ENCODE assay signal across 8 cellular contexts in the genomic region with DNA sequence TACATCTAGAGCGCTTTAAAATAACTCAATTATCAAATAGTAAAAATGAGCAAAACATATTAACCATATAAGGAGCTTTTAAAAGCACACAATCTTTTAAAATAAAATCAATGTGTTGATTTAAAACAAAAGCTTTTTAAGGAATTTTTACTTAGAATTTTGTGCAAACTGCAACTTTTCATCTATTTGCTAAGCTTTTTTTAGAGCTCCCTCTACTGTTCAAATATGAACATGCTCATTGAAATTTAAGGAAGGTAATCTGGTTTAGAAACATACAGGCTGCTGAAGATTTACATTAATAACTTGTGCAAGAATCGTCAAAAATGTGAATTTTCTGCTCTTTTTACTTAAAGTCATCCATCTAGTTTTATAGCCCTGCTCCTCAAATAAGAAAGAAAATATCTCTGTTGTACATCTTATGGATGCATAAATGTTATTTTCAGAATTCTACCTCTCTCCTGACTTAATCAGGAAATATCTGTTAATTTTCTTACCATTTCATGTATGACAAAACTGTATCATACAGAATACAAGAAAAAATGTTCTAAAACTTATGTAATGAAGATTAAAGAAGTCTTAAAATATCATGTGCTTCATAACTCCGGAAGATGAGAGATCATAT.
DNase-seq lines count a peak whose midpoint lies in the region; ATAC-seq and TF ChIP-seq lines count a peak whose summit lies in the region.

No MANE protein-coding gene starts in this region.

- no peaks in the 10 kb centered on the region for H3K36me3 Mint-ChIP-seq in stimulated activated naive B cell treated with anti-CD40 and anti-IgM and Interleukin-4, amounts not matched to agents 10 μg/mL and 1 μg/mL and 100 μg/mL, for 72 hours
- H3K36me3 Mint-ChIP-seq in stimulated activated effector memory CD8-positive, alpha-beta T cell treated with anti-CD3 and anti-CD28 coated beads, Interleukin-12 subunit alpha, Interleukin-12 subunit beta, amount 100 ng/mL, for 72 hours = no peaks in the 10 kb centered on the region

- in situ Hi-C loops in T47D (cut with HindIII; ENCODE audit: low pct_unique_long_range_greater_than_20kb, low sequenced_read_pairs) = no loop called here

- H3K4me3 ChIP-seq in DOHH2 (ENCODE audit: low read length) (no peak overlapping the region), mucosa of descending colon (no peak overlapping the region)

- H3K9me2 ChIP-seq in DOHH2 (replicated peaks; ENCODE audit: control insufficient read depth, low read length) = no peaks in the 10 kb centered on the region

- H4K20me1 ChIP-seq in DOHH2 (ENCODE audit: control insufficient read depth, insufficient read depth, low read depth, low read length) = no peaks in the 10 kb centered on the region

- TF ChIP-seq CTCF in DOHH2 (IDR thresholded peaks at IDR 0.05; ENCODE audit: low read depth, low read length, poor library complexity, severe bottlenecking) = peak; percentile 57
- TF ChIP-seq CTCF in mucosa of descending colon (IDR thresholded peaks at IDR 0.05) = peak; percentile 44

- H3K27ac Mint-ChIP-seq in stimulated activated naive B cell treated with anti-CD40 and anti-IgM and Interleukin-4, amounts not matched to agents 10 μg/mL and 1 μg/mL and 100 μg/mL, for 72 hours = no peak overlapping the region
- no peak overlapping the region for H3K27ac Mint-ChIP-seq in stimulated activated effector memory CD8-positive, alpha-beta T cell treated with anti-CD3 and anti-CD28 coated beads, Interleukin-12 subunit alpha, Interleukin-12 subunit beta, amount 100 ng/mL, for 72 hours

- H3K9me3 ChIP-seq in DOHH2 (ENCODE audit: control insufficient read depth, insufficient read depth, low read length) (no peaks in the 10 kb centered on the region), mucosa of descending colon (no peaks in the 10 kb centered on the region)

- H3K27me3 ChIP-seq in DOHH2 (ENCODE audit: control insufficient read depth, low read length) = no peaks in the 10 kb centered on the region

- H3K27ac ChIP-seq in DOHH2 (ENCODE audit: low read depth, low read length) = no peak overlapping the region

- no peaks in the 10 kb centered on the region for H3K4me1 Mint-ChIP-seq in stimulated activated naive B cell treated with anti-CD40 and anti-IgM and Interleukin-4, amounts not matched to agents 10 μg/mL and 1 μg/mL and 100 μg/mL, for 72 hours
- no peaks in the 10 kb centered on the region for H3K4me1 Mint-ChIP-seq in stimulated activated effector memory CD8-positive, alpha-beta T cell treated with anti-CD3 and anti-CD28 coated beads, Interleukin-12 subunit alpha, Interleukin-12 subunit beta, amount 100 ng/mL, for 72 hours

- no peak for ATAC-seq in mucosa of descending colon
- ATAC-seq in stimulated activated naive B cell treated with anti-CD40 and anti-IgM and Interleukin-4, amounts not matched to agents 10 μg/mL and 1 μg/mL and 100 μg/mL, for 72 hours (replicated peaks) = no peak
- ATAC-seq in stimulated activated effector memory CD8-positive, alpha-beta T cell treated with anti-CD3 and anti-CD28 coated beads, Interleukin-12 subunit alpha, Interleukin-12 subunit beta, amount 100 ng/mL, for 72 hours = no peak

- no peaks in the 10 kb centered on the region for H3K9me3 Mint-ChIP-seq in stimulated activated naive B cell treated with anti-CD40 and anti-IgM and Interleukin-4, amounts not matched to agents 10 μg/mL and 1 μg/mL and 100 μg/mL, for 72 hours
- H3K9me3 Mint-ChIP-seq in stimulated activated effector memory CD8-positive, alpha-beta T cell treated with anti-CD3 and anti-CD28 coated beads, Interleukin-12 subunit alpha, Interleukin-12 subunit beta, amount 100 ng/mL, for 72 hours = peaks cover 13% of the 10 kb centered on the region

- no peaks in the 10 kb centered on the region for H3K79me2 ChIP-seq in DOHH2 (ENCODE audit: control insufficient read depth, low read length)

- no peak overlapping the region for H3K4me2 ChIP-seq in DOHH2 (ENCODE audit: low read length)

- H3K4me1 ChIP-seq in DOHH2 (ENCODE audit: control insufficient read depth, low read length) (no peaks in the 10 kb centered on the region), mucosa of descending colon (ENCODE audit: low read depth) (no peaks in the 10 kb centered on the region)

- intact Hi-C loops in mucosa of descending colon (cut with DNase I, micrococcal nuclease) = no loop called here

- no peaks in the 10 kb centered on the region for H3F3A ChIP-seq in DOHH2 (ENCODE audit: control insufficient read depth, insufficient read depth)

- H3K36me3 ChIP-seq in DOHH2 (ENCODE audit: control insufficient read depth, low read length) (no peaks in the 10 kb centered on the region), mucosa of descending colon (ENCODE audit: low read depth) (no peaks in the 10 kb centered on the region)

- no peaks in the 10 kb centered on the region for H3K27me3 Mint-ChIP-seq in stimulated activated naive B cell treated with anti-CD40 and anti-IgM and Interleukin-4, amounts not matched to agents 10 μg/mL and 1 μg/mL and 100 μg/mL, for 72 hours

- DNase-seq in Kasumi-1 (lab: John Stamatoyannopoulos, UW) (peak; percentile 50 to 64), T47D (ENCODE audit: low read depth in 1 of 2, low spot score in 1 of 2) (peak; percentile 5 to 18), mucosa of descending colon (no peak), activated T-cell treated with anti-CD3 and anti-CD28 coated beads for 4 hours (no peak), DMS79 treated with DMSO at 0.1 percent for 48 hours (lab: John Stamatoyannopoulos, UW) (no peak)
- DNase-seq in stimulated activated naive B cell treated with anti-CD40 and anti-IgM and Interleukin-4, amounts not matched to agents 10 μg/mL and 1 μg/mL and 100 μg/mL, for 72 hours = no peak
- no peak for DNase-seq in stimulated activated effector memory CD8-positive, alpha-beta T cell treated with anti-CD3 and anti-CD28 coated beads, Interleukin-12 subunit alpha, Interleukin-12 subunit beta, amount 100 ng/mL, for 72 hours (ENCODE audit: low spot score in 2 of 2)

- no peak overlapping the region for H3K4me3 Mint-ChIP-seq in stimulated activated naive B cell treated with anti-CD40 and anti-IgM and Interleukin-4, amounts not matched to agents 10 μg/mL and 1 μg/mL and 100 μg/mL, for 72 hours
- H3K4me3 Mint-ChIP-seq in stimulated activated effector memory CD8-positive, alpha-beta T cell treated with anti-CD3 and anti-CD28 coated beads, Interleukin-12 subunit alpha, Interleukin-12 subunit beta, amount 100 ng/mL, for 72 hours = no peak overlapping the region

Comparison
In these comparisons a context has a peak if more than half of its experiments do, and no peak if none do; other contexts are left out.
1. DNase-seq: peak in Kasumi-1 (2 of 2) and T47D (2 of 2); none in mucosa of descending colon (0 of 3), stimulated activated naive B cell treated with anti-CD40 and anti-IgM and Interleukin-4, amounts not matched to agents 10 μg/mL and 1 μg/mL and 100 μg/mL, for 72 hours (single experiment), stimulated activated effector memory CD8-positive, alpha-beta T cell treated with anti-CD3 and anti-CD28 coated beads, Interleukin-12 subunit alpha, Interleukin-12 subunit beta, amount 100 ng/mL, for 72 hours (0 of 2), activated T-cell treated with anti-CD3 and anti-CD28 coated beads for 4 hours (single experiment) and DMS79 treated with DMSO at 0.1 percent for 48 hours (single experiment).